2 cellular contexts compared by ENCODE assay signal in the genomic region with DNA sequence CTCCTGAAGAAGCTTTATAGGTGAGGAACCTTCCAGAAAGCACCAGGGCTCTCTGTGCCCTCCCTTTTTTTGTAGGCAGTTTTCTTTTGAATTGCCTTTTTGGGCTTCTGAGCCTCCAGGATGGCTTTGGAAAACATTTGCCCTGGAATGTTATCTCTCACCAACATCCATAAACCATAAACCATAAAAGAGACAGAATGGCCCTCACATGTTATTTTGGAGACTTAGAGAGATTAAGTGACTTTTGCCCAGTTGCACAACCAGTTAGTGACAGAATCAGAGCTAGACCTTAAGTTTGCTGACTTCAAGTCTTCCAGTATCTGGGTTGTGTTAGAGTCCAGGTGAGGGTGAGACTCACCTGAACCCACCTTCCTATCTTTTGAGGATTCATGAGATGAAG.
TF ChIP-seq lines count a peak whose summit lies in the region.

No MANE protein-coding gene starts in this region.

TF ChIP-seq in HCT116, 20 proteins besides CTCF, POLR2A, EP300 and RAD21:
- TF ChIP-seq, protein P1, sequence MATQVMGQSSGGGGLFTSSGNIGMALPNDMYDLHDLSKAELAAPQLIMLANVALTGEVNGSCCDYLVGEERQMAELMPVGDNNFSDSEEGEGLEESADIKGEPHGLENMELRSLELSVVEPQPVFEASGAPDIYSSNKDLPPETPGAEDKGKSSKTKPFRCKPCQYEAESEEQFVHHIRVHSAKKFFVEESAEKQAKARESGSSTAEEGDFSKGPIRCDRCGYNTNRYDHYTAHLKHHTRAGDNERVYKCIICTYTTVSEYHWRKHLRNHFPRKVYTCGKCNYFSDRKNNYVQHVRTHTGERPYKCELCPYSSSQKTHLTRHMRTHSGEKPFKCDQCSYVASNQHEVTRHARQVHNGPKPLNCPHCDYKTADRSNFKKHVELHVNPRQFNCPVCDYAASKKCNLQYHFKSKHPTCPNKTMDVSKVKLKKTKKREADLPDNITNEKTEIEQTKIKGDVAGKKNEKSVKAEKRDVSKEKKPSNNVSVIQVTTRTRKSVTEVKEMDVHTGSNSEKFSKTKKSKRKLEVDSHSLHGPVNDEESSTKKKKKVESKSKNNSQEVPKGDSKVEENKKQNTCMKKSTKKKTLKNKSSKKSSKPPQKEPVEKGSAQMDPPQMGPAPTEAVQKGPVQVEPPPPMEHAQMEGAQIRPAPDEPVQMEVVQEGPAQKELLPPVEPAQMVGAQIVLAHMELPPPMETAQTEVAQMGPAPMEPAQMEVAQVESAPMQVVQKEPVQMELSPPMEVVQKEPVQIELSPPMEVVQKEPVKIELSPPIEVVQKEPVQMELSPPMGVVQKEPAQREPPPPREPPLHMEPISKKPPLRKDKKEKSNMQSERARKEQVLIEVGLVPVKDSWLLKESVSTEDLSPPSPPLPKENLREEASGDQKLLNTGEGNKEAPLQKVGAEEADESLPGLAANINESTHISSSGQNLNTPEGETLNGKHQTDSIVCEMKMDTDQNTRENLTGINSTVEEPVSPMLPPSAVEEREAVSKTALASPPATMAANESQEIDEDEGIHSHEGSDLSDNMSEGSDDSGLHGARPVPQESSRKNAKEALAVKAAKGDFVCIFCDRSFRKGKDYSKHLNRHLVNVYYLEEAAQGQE (IDR thresholded peaks at IDR 0.05; ENCODE audit: low read depth) = no peak
- TF ChIP-seq, protein P2, sequence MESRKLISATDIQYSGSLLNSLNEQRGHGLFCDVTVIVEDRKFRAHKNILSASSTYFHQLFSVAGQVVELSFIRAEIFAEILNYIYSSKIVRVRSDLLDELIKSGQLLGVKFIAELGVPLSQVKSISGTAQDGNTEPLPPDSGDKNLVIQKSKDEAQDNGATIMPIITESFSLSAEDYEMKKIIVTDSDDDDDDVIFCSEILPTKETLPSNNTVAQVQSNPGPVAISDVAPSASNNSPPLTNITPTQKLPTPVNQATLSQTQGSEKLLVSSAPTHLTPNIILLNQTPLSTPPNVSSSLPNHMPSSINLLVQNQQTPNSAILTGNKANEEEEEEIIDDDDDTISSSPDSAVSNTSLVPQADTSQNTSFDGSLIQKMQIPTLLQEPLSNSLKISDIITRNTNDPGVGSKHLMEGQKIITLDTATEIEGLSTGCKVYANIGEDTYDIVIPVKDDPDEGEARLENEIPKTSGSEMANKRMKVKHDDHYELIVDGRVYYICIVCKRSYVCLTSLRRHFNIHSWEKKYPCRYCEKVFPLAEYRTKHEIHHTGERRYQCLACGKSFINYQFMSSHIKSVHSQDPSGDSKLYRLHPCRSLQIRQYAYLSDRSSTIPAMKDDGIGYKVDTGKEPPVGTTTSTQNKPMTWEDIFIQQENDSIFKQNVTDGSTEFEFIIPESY (IDR thresholded peaks at IDR 0.05; ENCODE audit: extremely low read depth, insufficient replicate concordance, low read length) = no peak
- TF ChIP-seq POLR2AphosphoS5 (IDR thresholded peaks at IDR 0.05; ENCODE audit: low read depth, low read length) = no peak
- no peak for TF ChIP-seq ZNF274 (IDR thresholded peaks at IDR 0.05; ENCODE audit: low read depth, low read length)
- no peak for TF ChIP-seq SIN3A (IDR thresholded peaks at IDR 0.05; ENCODE audit: low read depth)
- TF ChIP-seq ZFX (IDR thresholded peaks at IDR 0.05) = no peak
- TF ChIP-seq TCF7L2 (IDR thresholded peaks at IDR 0.05; ENCODE audit: borderline replicate concordance, extremely low read depth, insufficient read depth, insufficient read length) = no peak
- TF ChIP-seq SP1 (IDR thresholded peaks at IDR 0.05; ENCODE audit: low read depth) = no peak
- TF ChIP-seq, protein P3, sequence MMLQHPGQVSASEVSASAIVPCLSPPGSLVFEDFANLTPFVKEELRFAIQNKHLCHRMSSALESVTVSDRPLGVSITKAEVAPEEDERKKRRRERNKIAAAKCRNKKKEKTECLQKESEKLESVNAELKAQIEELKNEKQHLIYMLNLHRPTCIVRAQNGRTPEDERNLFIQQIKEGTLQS (IDR thresholded peaks at IDR 0.05) = no peak
- no peak for TF ChIP-seq CBX3 (IDR thresholded peaks at IDR 0.05; ENCODE audit: low read depth)
- no peak for TF ChIP-seq EZH2phosphoT487 (IDR thresholded peaks at IDR 0.05; ENCODE audit: borderline replicate concordance)

TF ChIP-seq in HepG2, 621 proteins besides CTCF, POLR2A, EP300 and RAD21 (continued from another document):
- TF ChIP-seq, protein P4, sequence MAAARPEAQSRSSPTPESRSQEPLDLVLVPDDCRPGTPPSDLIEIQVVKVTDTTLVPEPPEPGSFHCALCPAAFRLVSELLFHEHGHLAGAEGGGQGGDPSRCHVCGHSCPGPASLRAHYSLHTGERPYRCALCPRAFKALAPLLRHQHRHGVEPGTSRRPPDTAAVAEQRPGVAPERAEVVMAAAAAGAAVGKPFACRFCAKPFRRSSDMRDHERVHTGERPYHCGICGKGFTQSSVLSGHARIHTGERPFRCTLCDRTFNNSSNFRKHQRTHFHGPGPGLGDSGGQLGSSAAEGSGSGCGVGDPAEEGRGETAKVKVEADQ (CRISPR knock-in tag; IDR thresholded peaks at IDR 0.05; ENCODE audit: borderline replicate concordance) = 0 out of 2 replicates have a peak, but pooled peaks have one; percentile 4
TF ChIP-seq in HepG2: peak in this region for 3.
